In the genomic region with DNA sequence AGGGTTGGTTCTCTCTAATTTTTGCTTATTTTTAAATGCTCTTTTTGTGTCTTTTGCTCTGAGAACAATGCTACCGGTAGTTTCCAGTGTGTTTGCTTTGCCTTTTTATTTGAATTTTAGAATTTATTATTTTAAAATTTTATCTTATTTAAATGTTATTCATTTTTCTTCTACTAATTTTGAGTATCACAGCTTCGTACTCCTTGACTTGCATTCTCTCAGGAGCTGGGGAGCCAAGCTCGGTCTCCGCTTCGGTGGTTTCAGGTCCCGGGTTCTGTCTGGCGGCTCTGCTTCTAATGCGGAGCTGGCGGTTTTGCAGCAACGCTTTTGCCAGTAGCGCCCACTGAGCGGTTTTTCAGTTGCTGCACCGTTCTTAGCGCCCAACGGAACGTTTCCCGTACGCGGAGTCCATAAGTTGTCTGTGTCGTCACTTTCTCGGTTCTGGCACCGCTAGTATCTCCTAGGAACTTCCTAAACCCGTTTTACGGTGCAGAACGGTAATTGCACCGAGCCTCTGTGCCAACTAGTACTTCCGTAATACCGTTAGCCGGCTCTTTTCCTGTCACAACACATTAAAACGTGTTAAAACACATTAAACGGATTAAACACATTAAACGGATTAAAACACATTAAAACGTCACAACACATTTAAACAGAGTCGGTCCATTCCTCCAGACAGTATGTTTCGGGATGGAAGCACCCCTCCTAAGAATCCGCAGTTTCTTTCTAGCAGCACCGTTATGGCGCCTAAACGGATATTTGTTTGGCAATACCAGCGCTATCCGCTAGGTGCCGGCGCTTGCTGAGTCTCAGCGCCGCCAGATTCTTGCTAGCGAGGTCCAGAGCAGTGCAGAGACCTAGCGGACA, we compare ENCODE assay signal across 8 cellular contexts. TPM values are rescaled to one million over a fixed set of nuclear protein-coding genes. Genes with fewer than 3 reads are reported as not detected.
DNase-seq lines count a peak whose midpoint lies in the region; ATAC-seq and TF ChIP-seq lines count a peak whose summit lies in the region.

No MANE protein-coding gene starts in this region.

- no peaks in the 10 kb centered on the region for H3K79me2 ChIP-seq in GM23338 (replicated peaks; ENCODE audit: insufficient read depth)

- H3K4me1 ChIP-seq in GM23338 (ENCODE audit: insufficient read depth): peaks cover 22% of the 10 kb centered on the region; the same call in 1 of the 2 replicates

- H3K4me3 Mint-ChIP-seq in GM23338: no peak overlapping the region; the same call in 2 of the 3 replicates
- peak overlapping the region; percentile 93 for H3K4me3 Mint-ChIP-seq in central memory CD8-positive, alpha-beta T cell

- no peaks in the 10 kb centered on the region for H3K36me3 ChIP-seq in GM23338 (ENCODE audit: insufficient read depth)

- peak; percentile 76 for ATAC-seq in GM23338
- ATAC-seq in central memory CD8-positive, alpha-beta T cell (replicated peaks; ENCODE audit: extremely low read depth, poor library complexity, severe bottlenecking): peak; percentile 53

- peaks cover 6% of the 10 kb centered on the region; the same call in 2 of the 3 replicates for H3K4me1 Mint-ChIP-seq in GM23338
- H3K4me1 Mint-ChIP-seq in central memory CD8-positive, alpha-beta T cell: peaks cover 36% of the 10 kb centered on the region

- no peak overlapping the region for H2AFZ ChIP-seq in GM23338

- peak; percentile 69 to 73 for TF ChIP-seq CTCF in GM23338 (conservative IDR thresholded peaks at IDR 0.05; ENCODE audit: low read depth in 2 of 2)
- peak; percentile 88 for TF ChIP-seq CTCF in WI38 (IDR thresholded peaks at IDR 0.05; ENCODE audit: low read depth, low read length)

- peak overlapping the region; percentile 31 for H3K4me2 ChIP-seq in GM23338

- peaks cover 100% of the 10 kb centered on the region for H3K27me3 ChIP-seq in GM23338 (ENCODE audit: insufficient read depth)

- peaks cover 18% of the 10 kb centered on the region; the same call in 1 of the 2 replicates for H3F3A ChIP-seq in GM23338 (replicated peaks; ENCODE audit: low read depth)

- H3K27ac ChIP-seq in GM23338 (ENCODE audit: low read depth): no peak overlapping the region

- DNase-seq in ELR (ENCODE audit: low read depth): peak; percentile 95
- DNase-seq in GM23338 (ENCODE audit: low spot score): peak; percentile 96
- peak; percentile 94 for DNase-seq in M059J (ENCODE audit: low read depth)
- peak; percentile 84 to 86 for DNase-seq in central memory CD8-positive, alpha-beta T cell (ENCODE audit: low spot score in 2 of 2)
- DNase-seq in left kidney (ENCODE audit: low read depth, low spot score): peak; percentile 96
- peak in 3 of 4 experiments; percentile 75 to 81 (median 76) for DNase-seq in stimulated activated CD4-positive, alpha-beta T cell treated with anti-CD3 and anti-CD28 coated beads, Interleukin-1b, Interleukin-23, amount 100 ng/mL, for 24 hours (ENCODE audit: low read depth in 4 of 4, low spot score in 1 of 4)
- no peak for DNase-seq in DMS79 treated with DMSO at 0.1 percent for 48 hours (lab: John Stamatoyannopoulos, UW)

- H3K9me3 Mint-ChIP-seq in GM23338: peaks cover 30% of the 10 kb centered on the region
- no peaks in the 10 kb centered on the region for H3K9me3 Mint-ChIP-seq in central memory CD8-positive, alpha-beta T cell

- H3K27ac Mint-ChIP-seq in GM23338: no peak overlapping the region
- H3K27ac Mint-ChIP-seq in central memory CD8-positive, alpha-beta T cell (ENCODE audit: low read depth): peak overlapping the region; percentile 99

- H4K20me1 ChIP-seq in GM23338 (replicated peaks; ENCODE audit: insufficient read depth): peaks cover 13% of the 10 kb centered on the region

- H3K27me3 Mint-ChIP-seq in GM23338 (ENCODE audit: insufficient read depth, low read depth, poor library complexity): peaks cover 94% of the 10 kb centered on the region
- no peaks in the 10 kb centered on the region for H3K27me3 Mint-ChIP-seq in central memory CD8-positive, alpha-beta T cell

- 0 out of 3 replicates have a peak, but pooled peaks cover 3% of the 10 kb centered on the region for H3K36me3 Mint-ChIP-seq in GM23338 (ENCODE audit: low read depth)
- peaks cover 50% of the 10 kb centered on the region for H3K36me3 Mint-ChIP-seq in central memory CD8-positive, alpha-beta T cell (ENCODE audit: insufficient read depth)

- H3K9me2 ChIP-seq in GM23338 (ENCODE audit: insufficient read depth): no peaks in the 10 kb centered on the region

- peak overlapping the region; percentile 34; the same call in 1 of the 2 replicates for H3K4me3 ChIP-seq in GM23338
- peak overlapping the region; percentile 69 for H3K4me3 ChIP-seq in WI38 (ENCODE audit: low read depth, low read length)

TF ChIP-seq in GM23338, 12 proteins besides CTCF, POLR2A, EP300 and RAD21:
- peak; percentile 91 for TF ChIP-seq EZH2 (IDR thresholded peaks at IDR 0.05; ENCODE audit: low read depth, unreplicated experiment)
- TF ChIP-seq EZH2phosphoT487 (IDR thresholded peaks at IDR 0.05; ENCODE audit: unreplicated experiment): peak; percentile 91
- TF ChIP-seq CREB1 (CRISPR knock-in tag; IDR thresholded peaks at IDR 0.05; ENCODE audit: low read depth): no peak

RNA-seq across cellular contexts. Expression of gene ANXA2R, which starts 45.6 kb away (rescaled TPM):
- 0.21 TPM in 1 of 2 replicates, not detected in the other for total RNA-seq in GM23338 (2014; rRNA removed; shearing (Covaris generic))
- polyA plus RNA-seq in GM23338 (2016; fragmentation: Nextera tagmentation; extraction: Ambion mirVana): not detected in 2 replicates
- 0.25 and 1.4 TPM in 2 replicates for total RNA-seq in M059J (2014; rRNA removed; shearing (Covaris generic))
